Comparison of ENCODE assay signal across 8 cellular contexts in genomic region chr1:167936930-167937708, GRCh38. TPM values are rescaled to one million over a fixed set of nuclear protein-coding genes. Genes with fewer than 3 reads are reported as not detected.
DNase-seq lines count a peak whose midpoint lies in the region; ATAC-seq and TF ChIP-seq lines count a peak whose summit lies in the region.

Gene MPC2, minus strand, starts transcription at chr1:167937072. Its CDS starts 1,231 bp downstream, at chr1:167935841.

- peak within 1 kb of the TSS; percentile 97 for H3K4me3 Mint-ChIP-seq in neural progenitor cell

- peak within 1 kb of the TSS; percentile 85 for H3K9ac ChIP-seq in neural progenitor cell

- H3K4me2 ChIP-seq in neural progenitor cell = peak within 1 kb of the TSS; percentile 97

- peak within 1 kb of the TSS; percentile 65 for H2AFZ ChIP-seq in neural progenitor cell (replicated peaks)

- no peaks in the 10 kb centered on the region for H3K9me3 ChIP-seq in neural progenitor cell (ENCODE audit: low read depth)

- H3K27me3 Mint-ChIP-seq in neural progenitor cell (ENCODE audit: insufficient read depth, low read depth) = no peaks in the 10 kb centered on the region

- H3K79me2 ChIP-seq in neural progenitor cell (ENCODE audit: low read depth) = peaks cover 62% of the 10 kb centered on the region

- DNase-seq in COLO668 (lab: John Stamatoyannopoulos, UW; ENCODE audit: unreplicated experiment) = peak; percentile 68
- peak; percentile 82 for DNase-seq in KBM-7
- peak; percentile 87 for DNase-seq in RPMI8226
- peak; percentile 71 for DNase-seq in activated gamma-delta T cell treated with Interleukin-2 at 50 U/mL for 16 hours
- peak; percentile 65 to 85 for DNase-seq in foreskin fibroblast
- peak; percentile 78 for DNase-seq in neural progenitor cell (ENCODE audit: low spot score)
- peak; percentile 48 for DNase-seq in stromal cell of bone marrow (ENCODE audit: low read depth)

- H3K9me3 Mint-ChIP-seq in neural progenitor cell = no peaks in the 10 kb centered on the region

- no peaks in the 10 kb centered on the region for H3K27me3 ChIP-seq in neural progenitor cell

- H3K4me1 ChIP-seq in neural progenitor cell = peaks cover 17% of the 10 kb centered on the region

- H3F3A ChIP-seq in neural progenitor cell (ENCODE audit: low read depth) = peaks cover 29% of the 10 kb centered on the region

- peak within 1 kb of the TSS; percentile 68 to 93 for H3K4me3 ChIP-seq in foreskin fibroblast (ENCODE audit: low read depth in 1 of 2, low read length in 2 of 2)
- H3K4me3 ChIP-seq in neural progenitor cell = peak within 1 kb of the TSS; percentile 81

- peak within 1 kb of the TSS; percentile 100 for H3K27ac Mint-ChIP-seq in neural progenitor cell

- peaks cover 4% of the 10 kb centered on the region for H4K20me1 ChIP-seq in neural progenitor cell (ENCODE audit: low read depth)

- peaks cover 5% of the 10 kb centered on the region for H3K36me3 Mint-ChIP-seq in neural progenitor cell

- H3K4me1 Mint-ChIP-seq in neural progenitor cell = peaks cover 21% of the 10 kb centered on the region

- ATAC-seq in GM21447 (IDR thresholded peaks at IDR 0.05; ENCODE audit: unreplicated experiment) = peak; percentile 14

- H3K36me3 ChIP-seq in neural progenitor cell = no peaks in the 10 kb centered on the region

- H3K27ac ChIP-seq in neural progenitor cell = peak within 1 kb of the TSS; percentile 92

- TF ChIP-seq CTCF in foreskin fibroblast (IDR thresholded peaks at IDR 0.05; ENCODE audit: low read depth, low read length) (no peak), neural progenitor cell (IDR thresholded peaks at IDR 0.05) (no peak)

- in situ Hi-C loops in KBM-7 (cut with MboI; ENCODE audit: low pct_unique_long_range_greater_than_20kb, low sequenced_read_pairs) = no loop called here

RNA-seq across cellular contexts. Expression of gene MPC2, which starts in this region (rescaled TPM):
- total RNA-seq in neural progenitor cell (ENCODE audit: low replicate concordance) = 33.6 and 56.8 TPM in 2 replicates

Comparison
In these comparisons a context has a peak if more than half of its experiments do, and no peak if none do; other contexts are left out.
1. Peak in every context shown above with its lines: DNase-seq, ATAC-seq, H3K4me3 ChIP-seq and H3K27ac ChIP-seq.